In the genomic region with DNA sequence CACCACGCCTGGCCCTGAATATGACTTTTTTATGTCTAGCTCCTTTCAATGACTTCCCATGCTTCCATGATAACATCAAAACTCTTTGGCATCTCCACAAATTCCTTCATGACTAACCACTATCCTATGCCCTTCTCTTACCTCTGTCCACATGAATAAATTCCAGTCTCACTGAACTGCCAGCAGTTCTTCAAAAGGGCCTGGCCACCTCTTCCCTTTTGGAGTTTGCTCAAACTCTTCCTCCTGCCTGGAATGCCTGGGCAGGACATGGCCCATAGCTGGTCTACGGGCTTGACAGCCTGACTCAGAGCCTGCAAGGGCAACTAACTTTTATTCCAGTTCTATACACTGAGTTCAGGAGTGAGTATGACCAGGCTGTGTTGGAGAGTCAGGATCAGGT, we compare ENCODE assay signal across 34 cellular contexts. TPM values are rescaled to one million over a fixed set of nuclear protein-coding genes. Genes with fewer than 3 reads are reported as not detected.
A peak's percentile ranks its signal among the peaks of the same experiment; 100 is the strongest.
DNase-seq lines count a peak whose midpoint lies in the region; ATAC-seq and TF ChIP-seq lines count a peak whose summit lies in the region.
"Had no signal": no experiment of that assay in that cellular context is flagged by ENCODE, and none has a peak within 500 bp of the region (broad histone marks: within the 10 kb centered on the region; RNA-seq: fewer than 3 reads in every experiment).

No MANE protein-coding gene starts in this region.

- no peak overlapping the region for H3K4me3 Mint-ChIP-seq in H9
- H3K4me3 Mint-ChIP-seq: activated CD4-positive, alpha-beta memory T cell treated with anti-CD3 and anti-CD28 coated beads, Interleukin-2, amount 10 ng/mL, durations not matched to agents 7 days and 5 days; activated naive CD4-positive, alpha-beta T cell treated with anti-CD3 and anti-CD28 coated beads for 36 hours; activated T-helper 1 cell treated with anti-CD3 and anti-CD28 coated beads, Interleukin-12 subunit alpha, Interleukin-12 subunit beta, Interleukin-2, Interleukin-4 antibody, amounts not matched to agents 30 ng/mL and 10 ng/mL and 1 ng/mL, durations not matched to agents 14 hours and 24 hours and 36 hours; immature natural killer cell; neural progenitor cell; T-helper 17 cell had no signal

- no peak overlapping the region for H3K9ac ChIP-seq in H9 (ENCODE audit: extremely low read depth, insufficient read length, low read length)
- H3K9ac ChIP-seq: BLaER1 treated with 17β-estradiol and CSF1 and Interleukin-3, amounts not matched to agents 10 nM and 100 nM; neural progenitor cell; parathyroid adenoma had no signal

- no peak overlapping the region for H2BK5ac ChIP-seq in H9 (ENCODE audit: insufficient read length, low read length)

- no peak overlapping the region for H2BK12ac ChIP-seq in H9 (ENCODE audit: insufficient read length, low read depth, low read length)

- H2BK120ac ChIP-seq in H9 (ENCODE audit: low read depth, low read length, poor library complexity, severe bottlenecking): no peak overlapping the region

- no peak overlapping the region for H2BK15ac ChIP-seq in H9 (ENCODE audit: low read depth, low read length)

- no peak overlapping the region for H4K91ac ChIP-seq in H9 (ENCODE audit: insufficient read length, low read depth, low read length)

- no peak overlapping the region for H3K14ac ChIP-seq in H9 (ENCODE audit: insufficient read depth, low read length)

- H3K4me1 Mint-ChIP-seq in H9: peaks cover 2 to 3% of the 10 kb centered on the region in 2 experiments; a peak in 1 of 4 replicates
- H3K4me1 Mint-ChIP-seq: activated CD4-positive, alpha-beta memory T cell treated with anti-CD3 and anti-CD28 coated beads, Interleukin-2, amount 10 ng/mL, durations not matched to agents 7 days and 5 days; immature natural killer cell; T-helper 17 cell had no signal

- no peak overlapping the region for H3K27ac ChIP-seq in effector memory CD4-positive, alpha-beta T cell (ENCODE audit: insufficient read depth, low read length, poor library complexity, severe bottlenecking)
- no peak overlapping the region for H3K27ac ChIP-seq in H9 (ENCODE audit: insufficient read length, low read depth, low read length)
- H3K27ac ChIP-seq: adrenal gland; BLaER1 treated with 17β-estradiol and CSF1 and Interleukin-3, amounts not matched to agents 10 nM and 100 nM; left lung; neural progenitor cell; parathyroid adenoma; SK-N-MC; thyroid gland had no signal

- no peak overlapping the region for H2BK20ac ChIP-seq in H9 (ENCODE audit: low read depth, low read length, poor library complexity, severe bottlenecking)

- H2AFZ ChIP-seq in H9 (ENCODE audit: low read length): no peak overlapping the region
- H2AFZ ChIP-seq: neural progenitor cell, parathyroid adenoma had no signal

- H4K8ac ChIP-seq in H9 (replicated peaks; ENCODE audit: insufficient read length, low read depth, low read length): no peak overlapping the region

- H3K56ac ChIP-seq in H9 (ENCODE audit: insufficient read length, low read depth, low read length): no peak overlapping the region

- H4K5ac ChIP-seq in H9 (ENCODE audit: insufficient read length, low read depth, low read length): no peak overlapping the region

- no peaks in the 10 kb centered on the region for H3K36me3 ChIP-seq in effector memory CD4-positive, alpha-beta T cell (ENCODE audit: control insufficient read depth, insufficient read depth, low read length)
- H3K36me3 ChIP-seq: adrenal gland; BLaER1 treated with 17β-estradiol and CSF1 and Interleukin-3, amounts not matched to agents 10 nM and 100 nM; left lung; neural progenitor cell; thyroid gland had no signal

- no peaks in the 10 kb centered on the region for H3K9me3 Mint-ChIP-seq in H9
- H3K9me3 Mint-ChIP-seq: activated CD4-positive, alpha-beta memory T cell treated with anti-CD3 and anti-CD28 coated beads, Interleukin-2, amount 10 ng/mL, durations not matched to agents 7 days and 5 days; activated naive CD4-positive, alpha-beta T cell treated with anti-CD3 and anti-CD28 coated beads for 36 hours; activated T-helper 1 cell treated with anti-CD3 and anti-CD28 coated beads, Interleukin-12 subunit alpha, Interleukin-12 subunit beta, Interleukin-2, Interleukin-4 antibody, amounts not matched to agents 30 ng/mL and 10 ng/mL and 1 ng/mL, durations not matched to agents 14 hours and 24 hours and 36 hours; immature natural killer cell; neural progenitor cell had no signal

- H3K79me2 ChIP-seq in H9 (ENCODE audit: insufficient read depth, low read length): no peaks in the 10 kb centered on the region
- H3K79me2 ChIP-seq: parathyroid adenoma had no signal

- no peaks in the 10 kb centered on the region for H3K23me2 ChIP-seq in H9 (ENCODE audit: insufficient read length, low read depth, low read length, poor library complexity, severe bottlenecking)

- H3K4ac ChIP-seq in H9 (ENCODE audit: low read depth, low read length): no peak overlapping the region

- WGBS in H9 (ENCODE audit: extremely low coverage, insufficient read length, low lambda C conversion rate): no CpG with 5 or more reads among the region's 2 CpGs

- no peaks in the 10 kb centered on the region for H3K4me1 ChIP-seq in effector memory CD4-positive, alpha-beta T cell (ENCODE audit: control insufficient read depth, insufficient read depth, low read length, poor library complexity, severe bottlenecking)
- no peaks in the 10 kb centered on the region for H3K4me1 ChIP-seq in H9 (ENCODE audit: insufficient read depth, low read length)
- H3K4me1 ChIP-seq: adrenal gland; BLaER1 treated with 17β-estradiol and CSF1 and Interleukin-3, amounts not matched to agents 10 nM and 100 nM; left lung; neural progenitor cell; parathyroid adenoma had no signal

- H3K4me2 ChIP-seq in H9 (ENCODE audit: insufficient read depth, insufficient read length, low read length): no peak overlapping the region
- H3K4me2 ChIP-seq: BLaER1 treated with 17β-estradiol and CSF1 and Interleukin-3, amounts not matched to agents 10 nM and 100 nM; neural progenitor cell had no signal

- H3K79me1 ChIP-seq in H9 (ENCODE audit: insufficient read depth, low read depth, low read length, poor library complexity, severe bottlenecking): no peaks in the 10 kb centered on the region

- peaks cover 4% of the 10 kb centered on the region; the same call in 1 of the 2 replicates for H3K27me3 Mint-ChIP-seq in H9 (ENCODE audit: low read depth)

- peak; percentile 13 for DNase-seq in Daoy (ENCODE audit: low read depth)
- peak; percentile 59 for DNase-seq in M059J (ENCODE audit: low read depth)
- DNase-seq in astrocyte of the hippocampus (ENCODE audit: low read depth, low spot score): peak; percentile 48
- peak; percentile 31 for DNase-seq in posterior vena cava (ENCODE audit: low spot score)
- DNase-seq in effector memory CD4-positive, alpha-beta T cell: no peak
- no peak for DNase-seq in NCI-H1048 (lab: John Stamatoyannopoulos, UW)
- DNase-seq in H9: no peak
- DNase-seq: activated CD4-positive, alpha-beta memory T cell treated with anti-CD3 and anti-CD28 coated beads, Interleukin-2, amount 10 ng/mL, durations not matched to agents 7 days and 5 days; activated CD4-positive, CD25-positive, alpha-beta regulatory T cell treated with anti-CD3 and anti-CD28 coated beads, Interleukin-2, amount 50 U/mL, for 72 hours; activated CD8-positive, alpha-beta memory T cell treated with anti-CD3 and anti-CD28 coated beads, Interleukin-2, amount 50 U/mL, for 4 hours; activated naive CD4-positive, alpha-beta T cell treated with anti-CD3 and anti-CD28 coated beads for 36 hours; adrenal gland; effector CD4-positive, alpha-beta T cell; H7; immature natural killer cell; left lung; NCI-H1694; NCI-H446 treated with DMSO at 0.1 percent for 48 hours; NCI-H82; RPMI8226; stimulated activated CD4-positive, alpha-beta T cell treated with anti-CD3 and anti-CD28 coated beads, Interleukin-12 subunit alpha, Interleukin-12 subunit beta, amount 100 ng/mL, for 4 hours; stimulated activated CD4-positive, alpha-beta T cell treated with anti-CD3 and anti-CD28 coated beads, Interleukin-2, amount 100 ng/mL, for 48 hours; T-helper 17 cell; thyroid gland had no signal

- intact Hi-C loops in posterior vena cava (cut with DNase I): no loop called here

- no peak overlapping the region for H3K23ac ChIP-seq in H9 (ENCODE audit: insufficient read length, low read depth, low read length)

- no peaks in the 10 kb centered on the region for H3K36me3 Mint-ChIP-seq in H9 (ENCODE audit: insufficient read depth in 1 of 3, low read depth in 3 of 3)
- H3K36me3 Mint-ChIP-seq: immature natural killer cell, neural progenitor cell had no signal

- no peak overlapping the region for H3K18ac ChIP-seq in H9 (ENCODE audit: insufficient read length, low read depth, low read length)

- H3K9me3 ChIP-seq in effector memory CD4-positive, alpha-beta T cell (ENCODE audit: control insufficient read depth, low read length): no peaks in the 10 kb centered on the region
- no peaks in the 10 kb centered on the region for H3K9me3 ChIP-seq in H9 (ENCODE audit: control insufficient read depth, low read depth, low read length)
- H3K9me3 ChIP-seq: adrenal gland; BLaER1 treated with 17β-estradiol and CSF1 and Interleukin-3, amounts not matched to agents 10 nM and 100 nM; left lung; thyroid gland had no signal

- H3K4me3 ChIP-seq in effector memory CD4-positive, alpha-beta T cell (ENCODE audit: insufficient read depth, low read depth, low read length, poor library complexity, severe bottlenecking): no peak overlapping the region
- H3K4me3 ChIP-seq: adrenal gland; BLaER1 treated with 17β-estradiol and CSF1 and Interleukin-3, amounts not matched to agents 10 nM and 100 nM; left lung; neural progenitor cell; SK-N-MC; thyroid gland had no signal

- no peak for ATAC-seq in HG03135 (IDR thresholded peaks at IDR 0.05; ENCODE audit: unreplicated experiment)
- ATAC-seq: left lung, sciatic nerve, T-helper 17 cell had no signal

- H4K20me1 ChIP-seq in H9 (ENCODE audit: control insufficient read depth, insufficient read depth, insufficient read length): no peaks in the 10 kb centered on the region
- H4K20me1 ChIP-seq: BLaER1 treated with 17β-estradiol and CSF1 and Interleukin-3, amounts not matched to agents 10 nM and 100 nM had no signal

- peaks cover 4% of the 10 kb centered on the region for H3K27me3 ChIP-seq in effector memory CD4-positive, alpha-beta T cell (replicated peaks; ENCODE audit: control insufficient read depth, insufficient read depth, low read length, poor library complexity, severe bottlenecking)
- no peaks in the 10 kb centered on the region for H3K27me3 ChIP-seq in H9 (ENCODE audit: insufficient read depth, low read length)
- H3K27me3 ChIP-seq: adrenal gland; BLaER1 treated with 17β-estradiol and CSF1 and Interleukin-3, amounts not matched to agents 10 nM and 100 nM; neural progenitor cell; thyroid gland had no signal

- no peak for TF ChIP-seq CTCF in H9 (conservative IDR thresholded peaks at IDR 0.05)

- H2AK5ac ChIP-seq in H9 (ENCODE audit: insufficient read length, low read length): no peak overlapping the region

- H3T11ph ChIP-seq in H9 (ENCODE audit: low read length): no peak overlapping the region

- H3K27ac Mint-ChIP-seq in H9: no peak overlapping the region
- H3K27ac Mint-ChIP-seq: activated CD4-positive, alpha-beta memory T cell treated with anti-CD3 and anti-CD28 coated beads, Interleukin-2, amount 10 ng/mL, durations not matched to agents 7 days and 5 days; activated naive CD4-positive, alpha-beta T cell treated with anti-CD3 and anti-CD28 coated beads for 36 hours; activated T-helper 1 cell treated with anti-CD3 and anti-CD28 coated beads, Interleukin-12 subunit alpha, Interleukin-12 subunit beta, Interleukin-2, Interleukin-4 antibody, amounts not matched to agents 30 ng/mL and 10 ng/mL and 1 ng/mL, durations not matched to agents 14 hours and 24 hours and 36 hours; neural progenitor cell; T-helper 17 cell had no signal

RNA-seq across cellular contexts. Expression of a gene that starts 41.8 kb away (rescaled TPM):
- total RNA-seq in Daoy (2014; rRNA removed; shearing (Covaris generic)): not detected in 2 replicates
- not detected in 2 replicates for total RNA-seq in M059J (2014; rRNA removed; shearing (Covaris generic))
- 100 to 1,000 TPM; 188 to 208 TPM for total RNA-seq in posterior vena cava
- total RNA-seq in H9 (2021): not detected in 2 replicates
- total RNA-seq: G401, H7 had no signal

RNA-seq across cellular contexts. Expression of a gene that starts 42.8 kb away (rescaled TPM):
- not detected in 2 replicates for total RNA-seq in Daoy (2014; rRNA removed; shearing (Covaris generic))
- total RNA-seq in M059J (2014; rRNA removed; shearing (Covaris generic)): not detected in 2 replicates
- not detected for total RNA-seq in posterior vena cava
- 3.5 and 4.1 TPM in 2 replicates for total RNA-seq in H9 (2021)
- total RNA-seq: activated CD4-positive, alpha-beta memory T cell treated with anti-CD3 and anti-CD28 coated beads, Interleukin-2, amount 10 ng/mL, durations not matched to agents 7 days and 5 days; activated naive CD4-positive, alpha-beta T cell treated with anti-CD3 and anti-CD28 coated beads for 36 hours; activated T-helper 1 cell treated with anti-CD3 and anti-CD28 coated beads, Interleukin-12 subunit alpha, Interleukin-12 subunit beta, Interleukin-2, Interleukin-4 antibody, amounts not matched to agents 30 ng/mL and 10 ng/mL and 1 ng/mL, durations not matched to agents 14 hours and 24 hours and 36 hours; G401; glomerular endothelial cell; myocyte; sciatic nerve; T-helper 17 cell; thyroid gland had no signal

Comparison
In these comparisons a context has a peak if more than half of its experiments do, and no peak if none do; other contexts are left out.
1. DNase-seq: peak in Daoy (single experiment), M059J (single experiment), astrocyte of the hippocampus (single experiment) and posterior vena cava (single experiment); none in effector memory CD4-positive, alpha-beta T cell (0 of 3), NCI-H1048 (single experiment) and H9 (single experiment).
2. RNA of a gene that starts 41.8 kb away (total RNA-seq): 188 to 208 TPM in posterior vena cava; not detected in Daoy, not detected in M059J and not detected in H9; every median in the first group is over 100 times any median in the second.